19 cellular contexts compared by ENCODE assay signal in genomic region chr6:158627940-158628211, GRCh38. TPM values are rescaled to one million over a fixed set of nuclear protein-coding genes. Genes with fewer than 3 reads are reported as not detected.
DNase-seq lines count a peak whose midpoint lies in the region; ATAC-seq and TF ChIP-seq lines count a peak whose summit lies in the region.
"Had no signal": no experiment of that assay in that cellular context is flagged by ENCODE, and none has a peak within 500 bp of the region (broad histone marks: within the 10 kb centered on the region; RNA-seq: fewer than 3 reads in every experiment).

No MANE protein-coding gene starts in this region.

- no peaks in the 10 kb centered on the region for H3K9me3 ChIP-seq in upper lobe of right lung
- H3K9me3 ChIP-seq: colonic mucosa, HAP-1, lower lobe of right lung, vagina had no signal

- H3K4me1 Mint-ChIP-seq in naive thymus-derived CD8-positive, alpha-beta T cell = peaks cover 14 to 36% (median 28%) of the 10 kb centered on the region in 4 donors

- no peak overlapping the region for H3K4me3 ChIP-seq in upper lobe of right lung
- H3K4me3 ChIP-seq: colonic mucosa, HAP-1, lower lobe of right lung, vagina had no signal

- H3K27me3 Mint-ChIP-seq in naive thymus-derived CD8-positive, alpha-beta T cell = no peaks in the 10 kb centered on the region

- no peaks in the 10 kb centered on the region for H3K27me3 ChIP-seq in upper lobe of right lung
- H3K27me3 ChIP-seq: colonic mucosa, vagina had no signal

- TF ChIP-seq CTCF in upper lobe of right lung (IDR thresholded peaks at IDR 0.05) = no peak

- no peak overlapping the region for H3K4me3 Mint-ChIP-seq in naive thymus-derived CD8-positive, alpha-beta T cell
- H3K4me3 Mint-ChIP-seq: T-helper 1 cell treated with Interleukin-12 subunit alpha and Interleukin-12 subunit beta and Interleukin-4 antibody, amounts not matched to agents 30 μg/mL and 1 μg/mL, for 36 hours had no signal

- no peak for DNase-seq in activated naive CD4-positive, alpha-beta T cell treated with anti-CD3 and anti-CD28 coated beads, Interleukin-2, amount 50 U/mL, for 72 hours (ENCODE audit: low spot score in 2 of 2)
- DNase-seq in activated naive CD4-positive, alpha-beta T cell treated with anti-CD3 and anti-CD28 coated beads, Interleukin-2, amount 50 U/mL, for 16 hours = no peak
- peak; percentile 40 for DNase-seq in activated CD8-positive, alpha-beta memory T cell treated with anti-CD3 and anti-CD28 coated beads, Interleukin-2, amount 50 U/mL, for 48 hours
- DNase-seq in naive thymus-derived CD8-positive, alpha-beta T cell = no peak
- DNase-seq in upper lobe of right lung (peak; percentile 44), Kasumi-1 (lab: John Stamatoyannopoulos, UW) (no peak), cortex of kidney (lab: John Stamatoyannopoulos, UW) (no peak)
- DNase-seq: activated effector memory CD4-positive, alpha-beta T cell treated with anti-CD3 and anti-CD28 coated beads, Interleukin-2, amount 50 U/mL, for 16 hours; DMS53; NCI-H1694; NCI-H774; SHP77 treated with DMSO at 0.1 percent for 48 hours had no signal

- no peaks in the 10 kb centered on the region for H3K9me3 Mint-ChIP-seq in activated naive CD4-positive, alpha-beta T cell treated with anti-CD3 and anti-CD28 coated beads, Interleukin-2, amount 50 U/mL, for 72 hours
- H3K9me3 Mint-ChIP-seq in naive thymus-derived CD8-positive, alpha-beta T cell = no peaks in the 10 kb centered on the region
- H3K9me3 Mint-ChIP-seq: T-helper 1 cell treated with Interleukin-12 subunit alpha and Interleukin-12 subunit beta and Interleukin-4 antibody, amounts not matched to agents 30 μg/mL and 1 μg/mL, for 36 hours had no signal

- H3K4me1 ChIP-seq in upper lobe of right lung = peaks cover 19% of the 10 kb centered on the region
- H3K4me1 ChIP-seq: HAP-1 had no signal

- intact Hi-C loops in upper lobe of right lung (cut with DNase I) = no loop called here

- POLR2A ChIA-PET in naive thymus-derived CD8-positive, alpha-beta T cell (lab: Charles Lee) = interaction anchor here (0.7 kb wide), 1 partner anchor 27 kb away, joined by 3 read pairs; no protein-coding TSS in a partner anchor

- H3K27ac Mint-ChIP-seq in activated naive CD4-positive, alpha-beta T cell treated with anti-CD3 and anti-CD28 coated beads, Interleukin-2, amount 50 U/mL, for 72 hours = peak overlapping the region; percentile 57 to 90
- peak overlapping the region in 8 of 10 donors; percentile 56 to 90 (median 80) for H3K27ac Mint-ChIP-seq in naive thymus-derived CD8-positive, alpha-beta T cell
- H3K27ac Mint-ChIP-seq: T-helper 1 cell treated with Interleukin-12 subunit alpha and Interleukin-12 subunit beta and Interleukin-4 antibody, amounts not matched to agents 30 μg/mL and 1 μg/mL, for 36 hours had no signal

- no peak for ATAC-seq in activated naive CD4-positive, alpha-beta T cell treated with anti-CD3 and anti-CD28 coated beads, Interleukin-2, amount 50 U/mL, for 72 hours
- no peak for ATAC-seq in naive thymus-derived CD8-positive, alpha-beta T cell
- no peak for ATAC-seq in upper lobe of right lung
- ATAC-seq in HG03159 (IDR thresholded peaks at IDR 0.05; ENCODE audit: unreplicated experiment) = no peak
- ATAC-seq: lower lobe of right lung had no signal

- no peak overlapping the region for H3K27ac ChIP-seq in upper lobe of right lung
- H3K27ac ChIP-seq: colonic mucosa, lower lobe of right lung, parathyroid adenoma, vagina had no signal

- peaks cover 4 to 12% of the 10 kb centered on the region in 2 donors for H3K36me3 Mint-ChIP-seq in activated naive CD4-positive, alpha-beta T cell treated with anti-CD3 and anti-CD28 coated beads, Interleukin-2, amount 50 U/mL, for 72 hours
- H3K36me3 Mint-ChIP-seq in naive thymus-derived CD8-positive, alpha-beta T cell = peaks cover 0 to 73% (median 16%) of the 10 kb centered on the region in 3 donors

- peaks cover 50% of the 10 kb centered on the region for H3K36me3 ChIP-seq in upper lobe of right lung
- H3K36me3 ChIP-seq: colonic mucosa had no signal

RNA-seq across cellular contexts. Expression of gene DYNLT1, which starts 16.7 kb away (rescaled TPM):
- total RNA-seq in activated naive CD4-positive, alpha-beta T cell treated with anti-CD3 and anti-CD28 coated beads, Interleukin-2, amount 50 U/mL, for 72 hours = 10 to 100 TPM; 51.4 to 91.0 TPM
- total RNA-seq in naive thymus-derived CD8-positive, alpha-beta T cell = 10 to 100 TPM; 54.4 to 54.7 TPM
- 10 to 100 TPM; 63.3 to 78.6 (median 63.7) TPM for polyA plus RNA-seq in naive thymus-derived CD8-positive, alpha-beta T cell
- total RNA-seq in upper lobe of right lung = 104 TPM

RNA-seq across cellular contexts. Expression of gene SYTL3, which starts 22.0 kb away (rescaled TPM):
- 100 to 1,000 TPM; 122 to 143 TPM for total RNA-seq in activated naive CD4-positive, alpha-beta T cell treated with anti-CD3 and anti-CD28 coated beads, Interleukin-2, amount 50 U/mL, for 72 hours
- 10 to 100 TPM; 11.1 to 13.6 TPM for total RNA-seq in naive thymus-derived CD8-positive, alpha-beta T cell
- 10 to 100 TPM; 15.7 to 16.1 (median 15.8) TPM for polyA plus RNA-seq in naive thymus-derived CD8-positive, alpha-beta T cell
- total RNA-seq in upper lobe of right lung = 8.7 TPM

Comparison
In these comparisons a context has a peak if more than half of its experiments do, and no peak if none do; other contexts are left out.
1. DNase-seq: peak in activated CD8-positive, alpha-beta memory T cell treated with anti-CD3 and anti-CD28 coated beads, Interleukin-2, amount 50 U/mL, for 48 hours (single experiment) and upper lobe of right lung (single experiment); none in activated naive CD4-positive, alpha-beta T cell treated with anti-CD3 and anti-CD28 coated beads, Interleukin-2, amount 50 U/mL, for 72 hours (0 of 2), activated naive CD4-positive, alpha-beta T cell treated with anti-CD3 and anti-CD28 coated beads, Interleukin-2, amount 50 U/mL, for 16 hours (single experiment), naive thymus-derived CD8-positive, alpha-beta T cell (0 of 10), Kasumi-1 (0 of 2) and cortex of kidney (single experiment).
2. RNA of gene SYTL3, which starts 22.0 kb away (total RNA-seq): 122 to 143 TPM in activated naive CD4-positive, alpha-beta T cell treated with anti-CD3 and anti-CD28 coated beads, Interleukin-2, amount 50 U/mL, for 72 hours; 11.1 to 13.6 TPM in naive thymus-derived CD8-positive, alpha-beta T cell and 8.7 TPM in upper lobe of right lung (single experiment); every median in the first group is over 4 times any median in the second.